Comparison of ENCODE assay signal across 9 cellular contexts in the genomic region with DNA sequence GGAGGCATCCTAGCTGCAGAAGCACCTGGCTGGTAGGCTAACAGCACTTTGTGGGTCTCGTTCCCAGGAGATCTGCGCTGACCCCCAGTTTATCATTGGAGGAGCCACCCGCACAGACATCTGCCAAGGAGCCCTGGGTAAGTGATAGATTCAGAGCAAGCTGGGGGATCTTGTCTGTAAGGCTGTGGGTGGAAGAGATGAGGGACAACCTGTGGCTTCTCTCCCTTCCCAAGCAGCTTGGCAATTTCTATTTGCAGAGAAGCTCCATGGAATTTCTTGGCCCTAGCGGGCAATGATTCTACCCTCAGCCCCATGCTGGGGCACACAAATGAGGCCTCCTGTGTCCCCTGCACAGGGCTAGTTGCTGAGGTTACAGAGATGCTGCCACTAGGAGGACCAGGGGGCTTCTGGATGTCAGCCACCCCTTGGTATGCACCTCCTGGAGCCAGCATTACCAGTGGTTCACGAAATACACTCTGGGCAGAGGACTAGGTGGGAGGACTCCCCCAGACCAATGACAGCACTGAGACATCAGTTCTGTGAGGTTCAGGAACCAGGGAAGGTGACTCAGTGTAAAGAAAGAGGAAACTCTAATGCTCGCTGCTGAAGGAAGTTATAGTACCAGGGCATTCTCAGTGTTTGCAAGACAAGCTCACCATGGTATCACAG. TPM values are rescaled to one million over a fixed set of nuclear protein-coding genes. Genes with fewer than 3 reads are reported as not detected.
DNase-seq lines count a peak whose midpoint lies in the region; ATAC-seq and TF ChIP-seq lines count a peak whose summit lies in the region.
"Had no signal": no experiment of that assay in that cellular context is flagged by ENCODE, and none has a peak within 500 bp of the region (broad histone marks: within the 10 kb centered on the region; RNA-seq: fewer than 3 reads in every experiment).

No MANE protein-coding gene starts in this region.

- intact Hi-C loops in spleen (cut with DNase I; ENCODE audit: low total_unique reads) (loop anchor here (10.0 kb wide), 1 partner anchor 127 kb away; the partner anchor contains the start of gene TP53BP2), lower leg skin (cut with DNase I; ENCODE audit: low total_unique reads) (no loop called here), posterior vena cava (cut with DNase I) (no loop called here)

- peaks cover 0 to 51% (median 19%) of the 10 kb centered on the region in 6 donors for H3K36me3 ChIP-seq in spleen

- H3K4me3 ChIP-seq in spleen (no peak overlapping the region), lower leg skin (ENCODE audit: low read depth, poor library complexity, severe bottlenecking) (no peak overlapping the region)

- TF ChIP-seq POLR2A in spleen (IDR thresholded peaks at IDR 0.05), result no peak
- TF ChIP-seq POLR2A in lower leg skin (IDR thresholded peaks at IDR 0.05), result no peak

- ATAC-seq in HG03378 (IDR thresholded peaks at IDR 0.05; ENCODE audit: unreplicated experiment), result no peak

- no peaks in the 10 kb centered on the region for H3K27me3 ChIP-seq in spleen (replicated peaks in 1 of 7)

- no peaks in the 10 kb centered on the region for H3K9me3 ChIP-seq in spleen

- DNase-seq in HT1080 (ENCODE audit: low read depth), result peak; percentile 65
- peak; percentile 87 for DNase-seq in SIG-M5 (lab: John Stamatoyannopoulos, UW)
- DNase-seq in dermis blood vessel endothelial cell, result peak; percentile 43
- no peak for DNase-seq in spleen
- no peak for DNase-seq in lower leg skin (ENCODE audit: low spot score in 2 of 2)
- DNase-seq in posterior vena cava (ENCODE audit: low spot score), result no peak
- DNase-seq: Right ventricle myocardium superior had no signal

- H3K4me1 ChIP-seq in spleen, result peaks cover 41 to 98% (median 73%) of the 10 kb centered on the region in 6 donors

- WGBS in spleen, 5 donors, result 74 to 87% (median 80%) methylated on average over 6 of the region's 6 CpGs
- WGBS in lower leg skin, 2 donors, result 90 to 91% methylated on average over 6 of the region's 6 CpGs

- no peak for TF ChIP-seq CTCF in spleen (IDR thresholded peaks at IDR 0.05 in 8 of 11, conservative IDR thresholded peaks at IDR 0.05 in 3 of 11)
- TF ChIP-seq CTCF in lower leg skin (IDR thresholded peaks at IDR 0.05), result no peak

- peak overlapping the region in 5 of 8 donors; percentile 20 to 97 (median 80) for H3K27ac ChIP-seq in spleen

RNA-seq across cellular contexts. Expression of gene CAPN2, which starts 5.5 kb away (rescaled TPM):
- 382 and 422 TPM in 2 replicates for total RNA-seq in HT1080 (2014; rRNA removed; shearing (Covaris generic))
- 404 and 442 TPM in 2 replicates for polyA plus RNA-seq in HT1080 (2015; cell fraction: cytosol; rRNA removed)
- 735 and 824 TPM in 2 replicates for polyA plus RNA-seq in HT1080 (2015; cell fraction: nucleus; rRNA removed)
- total RNA-seq in dermis blood vessel endothelial cell (159 and 248 TPM in 2 replicates), spleen (100 to 1,000 TPM in 1 of 7 donors, 10 to 100 TPM in 6; 48.8 to 106 (median 88.8) TPM), lower leg skin (10 to 100 TPM; 33.7 to 73.3 (median 47.2) TPM), posterior vena cava (100 to 1,000 TPM; 234 to 289 TPM)
- polyA plus RNA-seq in spleen, result 10 to 100 TPM; 20.5 to 50.7 (median 35.7) TPM

RNA-seq across cellular contexts. Expression of gene CAPN8, which starts 52.3 kb away (rescaled TPM):
- not detected in 2 replicates for total RNA-seq in HT1080 (2014; rRNA removed; shearing (Covaris generic))
- polyA plus RNA-seq in HT1080 (2015; cell fraction: cytosol; rRNA removed), result not detected in 2 replicates
- polyA plus RNA-seq in HT1080 (2015; cell fraction: nucleus; rRNA removed), result not detected in 2 replicates
- not detected in 2 replicates for total RNA-seq in dermis blood vessel endothelial cell
- under 1 TPM in 1 of 7 donors, not detected in 6; 0.73 TPM for total RNA-seq in spleen
- under 1 TPM in 1 of 3 donors, not detected in 2; 0.08 TPM for polyA plus RNA-seq in spleen
- total RNA-seq in lower leg skin, result 1 to 10 TPM in 1 of 4 donors, under 1 TPM in 3; 0.27 to 2.4 (median 0.34) TPM
- total RNA-seq in posterior vena cava, result not detected
- total RNA-seq: neural crest cell, Right ventricle myocardium superior had no signal

Comparison
In these comparisons a context has a peak if more than half of its experiments do, and no peak if none do; other contexts are left out.
1. DNase-seq: peak in HT1080 (single experiment), SIG-M5 (single experiment) and dermis blood vessel endothelial cell (single experiment); none in spleen (single experiment), lower leg skin (0 of 2) and posterior vena cava (single experiment).